17 cellular contexts compared by ENCODE assay signal in the genomic region with DNA sequence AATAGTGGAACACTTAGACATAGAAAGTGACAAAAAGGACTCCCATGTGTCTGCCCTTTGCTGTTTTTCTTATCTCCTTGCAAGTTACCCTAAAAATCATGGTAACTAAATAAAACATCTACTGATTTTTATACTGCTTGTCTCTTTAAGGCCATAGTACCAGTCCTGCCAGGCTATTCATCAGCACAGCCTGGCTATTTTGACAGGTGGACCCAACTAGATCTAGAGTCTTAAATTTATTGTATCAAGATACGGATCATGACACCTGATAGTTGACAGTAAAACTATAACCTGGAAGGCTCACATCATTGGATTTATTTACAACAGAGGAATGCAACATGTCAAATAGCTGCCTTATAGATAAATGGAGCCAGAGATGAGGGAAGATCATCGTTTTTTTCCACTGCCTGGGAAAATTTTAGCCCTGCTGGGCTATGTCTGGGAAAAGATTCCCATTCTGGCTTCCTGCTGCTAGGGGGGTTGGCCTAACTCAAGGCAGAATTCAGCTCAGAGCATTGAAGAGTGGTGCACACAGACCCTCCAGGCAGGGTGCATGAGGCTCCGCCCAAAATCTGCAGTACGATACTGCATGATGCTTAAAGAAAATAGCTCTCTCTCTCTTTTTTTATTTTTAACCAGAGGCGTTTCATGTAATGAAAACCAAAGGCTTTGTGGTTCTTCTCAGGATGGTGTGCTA.
A peak's percentile ranks its signal among the peaks of the same experiment; 100 is the strongest.
DNase-seq lines count a peak whose midpoint lies in the region; ATAC-seq, FAIRE-seq and TF ChIP-seq lines count a peak whose summit lies in the region.
"Had no signal": no experiment of that assay in that cellular context is flagged by ENCODE, and none has a peak within 500 bp of the region (broad histone marks: within the 10 kb centered on the region; RNA-seq: fewer than 3 reads in every experiment).

No MANE protein-coding gene starts in this region.

- H3K4me1 ChIP-seq in SJCRH30 (peaks cover 27% of the 10 kb centered on the region), HepG2 (ENCODE audit: insufficient read depth, low read length) (peaks cover 21% of the 10 kb centered on the region), uterus (no peaks in the 10 kb centered on the region), lower lobe of right lung (no peaks in the 10 kb centered on the region)

- TF ChIP-seq CTCF in HepG2 (CRISPR knock-in tag; IDR thresholded peaks at IDR 0.05), result no peak
- no peak for TF ChIP-seq CTCF in uterus (IDR thresholded peaks at IDR 0.05)
- no peak for TF ChIP-seq CTCF in lower lobe of right lung (IDR thresholded peaks at IDR 0.05)

- H3K27me3 ChIP-seq in SJCRH30 (no peaks in the 10 kb centered on the region), HepG2 (ENCODE audit: control insufficient read depth in 1 of 2, insufficient read depth in 2 of 2, low read length in 2 of 2) (no peaks in the 10 kb centered on the region), uterus (no peaks in the 10 kb centered on the region), lower lobe of right lung (ENCODE audit: low read depth) (no peaks in the 10 kb centered on the region)

- H3K27ac ChIP-seq in SJCRH30 (peak overlapping the region; percentile 24), HepG2 (ENCODE audit: extremely low read length, insufficient read depth, low read length) (no peak overlapping the region), uterus (no peak overlapping the region), lower lobe of right lung (no peak overlapping the region)
- H3K27ac ChIP-seq: GM23248 had no signal

- no peaks in the 10 kb centered on the region for H4K20me1 ChIP-seq in HepG2 (ENCODE audit: insufficient read depth, low read length)

- H3K36me3 ChIP-seq in SJCRH30 (no peaks in the 10 kb centered on the region), HepG2 (replicated peaks in 1 of 2; ENCODE audit: control insufficient read depth in 1 of 2, insufficient read depth in 2 of 2, low read length in 2 of 2) (no peaks in the 10 kb centered on the region), uterus (no peaks in the 10 kb centered on the region), lower lobe of right lung (no peaks in the 10 kb centered on the region)

- POLR2A ChIA-PET in HepG2 (lab: Yijun Ruan, JAX), result no interaction called here

- no peak for TF ChIP-seq RAD21 in HepG2 (CRISPR knock-in tag; IDR thresholded peaks at IDR 0.05)

- WGBS in HepG2 (ENCODE audit: low lambda C conversion rate), result 65% methylated on average over 5 of the region's 5 CpGs

- no peak overlapping the region for H3K4me3 ChIP-seq in SJCRH30
- no peak overlapping the region for H3K4me3 ChIP-seq in HepG2 (replicated peaks in 1 of 3; ENCODE audit: insufficient read depth in 1 of 3, low read depth in 2 of 3, low read length in 3 of 3)
- no peak overlapping the region for H3K4me3 ChIP-seq in uterus
- no peak overlapping the region for H3K4me3 ChIP-seq in lower lobe of right lung
- H3K4me3 ChIP-seq: GM23248 had no signal

- no peak overlapping the region for H2AFZ ChIP-seq in HepG2 (ENCODE audit: low read length)
- H2AFZ ChIP-seq: GM23248 had no signal

- H3K4me2 ChIP-seq in HepG2 (ENCODE audit: low read depth, low read length), result peak overlapping the region; percentile 18; the same call in 1 of the 2 replicates

- FAIRE-seq in HepG2 (lab: Jason Lieb, UNC), result no peak

- TF ChIP-seq EP300 in HepG2 (IDR thresholded peaks at IDR 0.05; ENCODE audit: low read depth in 2 of 2, low read length in 2 of 2), result no peak
- no peak for TF ChIP-seq EP300 in HepG2 (CRISPR knock-in tag; IDR thresholded peaks at IDR 0.05; ENCODE audit: borderline replicate concordance)

- CTCF ChIA-PET in HepG2 (lab: Yijun Ruan, JAX; ENCODE audit: low intra/inter-chr PET ratio, low total read pairs), result no interaction called here

- no peaks in the 10 kb centered on the region for H3K79me2 ChIP-seq in HepG2 (ENCODE audit: insufficient read depth, low read length)

- DNase-seq in COR-L47 (lab: John Stamatoyannopoulos, UW) (peak; percentile 58), NCI-H1092 (lab: John Stamatoyannopoulos, UW) (peak; percentile 8), SJCRH30 (peak in 1 of 2 experiments; percentile 87), HepG2 (ENCODE audit: low spot score) (no peak), glomerular visceral epithelial cell (ENCODE audit: extremely low spot score) (no peak), uterus (no peak), lower lobe of right lung (no peak)
- DNase-seq: CD4-positive, CD25-positive, alpha-beta regulatory T cell; DMS79 treated with DMSO at 0.1 percent for 48 hours; GM23248; KBM-7; NCI-H187; NCI-H510A treated with DMSO at 0.1 percent for 48 hours; SHP77 treated with DMSO at 0.1 percent for 48 hours; T-helper 17 cell had no signal

- intact Hi-C loops in HepG2 (cut with micrococcal nuclease; ENCODE audit: unreplicated experiment), result loop anchor here (10.0 kb wide), 1 partner anchor 299 kb away; no protein-coding TSS in a partner anchor
- intact Hi-C loops in uterus (cut with DNase I; ENCODE audit: low total_unique reads), result no loop called here
- intact Hi-C loops in lower lobe of right lung (cut with DNase I), result no loop called here

- ATAC-seq in HepG2 (no peak), lower lobe of right lung (no peak), HG03520 (IDR thresholded peaks at IDR 0.05; ENCODE audit: unreplicated experiment) (no peak)
- ATAC-seq: HCT116, T-helper 17 cell had no signal

- BruUV-seq in HepG2 (replicated peaks; lab: Mats Ljungman, UMichigan), result no TSS peak

- no peak overlapping the region for H3K9ac ChIP-seq in HepG2 (ENCODE audit: insufficient read depth, low read depth, low read length)
- H3K9ac ChIP-seq: GM23248 had no signal

- no peaks in the 10 kb centered on the region for H3K9me3 ChIP-seq in SJCRH30 (replicated peaks)
- no peaks in the 10 kb centered on the region for H3K9me3 ChIP-seq in HepG2 (ENCODE audit: low read length)
- H3K9me3 ChIP-seq in uterus, result no peaks in the 10 kb centered on the region
- H3K9me3 ChIP-seq in lower lobe of right lung, result no peaks in the 10 kb centered on the region

- in situ Hi-C loops in HepG2 (cut with HindIII; ENCODE audit: extremely low pct_ligation_motif_present, low pct_unique_long_range_greater_than_20kb), result no loop called here

- TF ChIP-seq POLR2A in HepG2 (IDR thresholded peaks at IDR 0.05; ENCODE audit: insufficient read depth in 1 of 2, low read depth in 2 of 2, low read length in 2 of 2) (no peak), uterus (IDR thresholded peaks at IDR 0.05) (no peak)

TF ChIP-seq in HepG2, 621 proteins besides CTCF, POLR2A, EP300 and RAD21 (continues in another document):
- no peak for TF ChIP-seq RFX1 (IDR thresholded peaks at IDR 0.05)
- TF ChIP-seq, protein P1, sequence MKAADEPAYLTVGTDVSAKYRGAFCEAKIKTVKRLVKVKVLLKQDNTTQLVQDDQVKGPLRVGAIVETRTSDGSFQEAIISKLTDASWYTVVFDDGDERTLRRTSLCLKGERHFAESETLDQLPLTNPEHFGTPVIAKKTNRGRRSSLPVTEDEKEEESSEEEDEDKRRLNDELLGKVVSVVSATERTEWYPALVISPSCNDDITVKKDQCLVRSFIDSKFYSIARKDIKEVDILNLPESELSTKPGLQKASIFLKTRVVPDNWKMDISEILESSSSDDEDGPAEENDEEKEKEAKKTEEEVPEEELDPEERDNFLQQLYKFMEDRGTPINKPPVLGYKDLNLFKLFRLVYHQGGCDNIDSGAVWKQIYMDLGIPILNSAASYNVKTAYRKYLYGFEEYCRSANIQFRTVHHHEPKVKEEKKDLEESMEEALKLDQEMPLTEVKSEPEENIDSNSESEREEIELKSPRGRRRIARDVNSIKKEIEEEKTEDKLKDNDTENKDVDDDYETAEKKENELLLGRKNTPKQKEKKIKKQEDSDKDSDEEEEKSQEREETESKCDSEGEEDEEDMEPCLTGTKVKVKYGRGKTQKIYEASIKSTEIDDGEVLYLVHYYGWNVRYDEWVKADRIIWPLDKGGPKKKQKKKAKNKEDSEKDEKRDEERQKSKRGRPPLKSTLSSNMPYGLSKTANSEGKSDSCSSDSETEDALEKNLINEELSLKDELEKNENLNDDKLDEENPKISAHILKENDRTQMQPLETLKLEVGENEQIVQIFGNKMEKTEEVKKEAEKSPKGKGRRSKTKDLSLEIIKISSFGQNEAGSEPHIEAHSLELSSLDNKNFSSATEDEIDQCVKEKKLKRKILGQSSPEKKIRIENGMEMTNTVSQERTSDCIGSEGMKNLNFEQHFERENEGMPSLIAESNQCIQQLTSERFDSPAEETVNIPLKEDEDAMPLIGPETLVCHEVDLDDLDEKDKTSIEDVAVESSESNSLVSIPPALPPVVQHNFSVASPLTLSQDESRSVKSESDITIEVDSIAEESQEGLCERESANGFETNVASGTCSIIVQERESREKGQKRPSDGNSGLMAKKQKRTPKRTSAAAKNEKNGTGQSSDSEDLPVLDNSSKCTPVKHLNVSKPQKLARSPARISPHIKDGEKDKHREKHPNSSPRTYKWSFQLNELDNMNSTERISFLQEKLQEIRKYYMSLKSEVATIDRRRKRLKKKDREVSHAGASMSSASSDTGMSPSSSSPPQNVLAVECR (CRISPR knock-in tag; IDR thresholded peaks at IDR 0.05; ENCODE audit: borderline replicate concordance), result no peak
- TF ChIP-seq, protein P2, sequence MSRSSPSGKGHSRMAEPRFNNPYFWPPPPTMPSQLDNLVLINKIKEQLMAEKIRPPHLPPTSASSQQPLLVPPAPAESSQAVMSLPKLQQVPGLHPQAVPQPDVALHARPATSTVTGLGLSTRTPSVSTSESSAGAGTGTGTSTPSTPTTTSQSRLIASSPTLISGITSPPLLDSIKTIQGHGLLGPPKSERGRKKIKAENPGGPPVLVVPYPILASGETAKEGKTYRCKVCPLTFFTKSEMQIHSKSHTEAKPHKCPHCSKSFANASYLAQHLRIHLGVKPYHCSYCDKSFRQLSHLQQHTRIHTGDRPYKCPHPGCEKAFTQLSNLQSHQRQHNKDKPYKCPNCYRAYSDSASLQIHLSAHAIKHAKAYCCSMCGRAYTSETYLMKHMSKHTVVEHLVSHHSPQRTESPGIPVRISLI (CRISPR knock-in tag; IDR thresholded peaks at IDR 0.05; ENCODE audit: borderline replicate concordance), result no peak
- TF ChIP-seq HNRNPL (IDR thresholded peaks at IDR 0.05; ENCODE audit: low read depth, low read length), result no peak
- TF ChIP-seq PHB2 (IDR thresholded peaks at IDR 0.05; ENCODE audit: partially characterized antibody), result no peak
- no peak for TF ChIP-seq ARHGAP35 (CRISPR knock-in tag; IDR thresholded peaks at IDR 0.05; ENCODE audit: borderline replicate concordance)
- TF ChIP-seq HMGA1 (CRISPR knock-in tag; conservative IDR thresholded peaks at IDR 0.05), result no peak
- TF ChIP-seq ZFX (CRISPR knock-in tag; IDR thresholded peaks at IDR 0.05; ENCODE audit: low read depth), result no peak
- no peak for TF ChIP-seq SIN3A (IDR thresholded peaks at IDR 0.05; ENCODE audit: borderline replicate concordance, low read depth, low read length)

Comparison
In these comparisons a context has a peak if more than half of its experiments do, and no peak if none do; other contexts are left out.
1. DNase-seq: peak in COR-L47 (single experiment) and NCI-H1092 (single experiment); none in HepG2 (single experiment), glomerular visceral epithelial cell (single experiment), uterus (0 of 2) and lower lobe of right lung (single experiment).